1 cellular context compared by ENCODE assay signal in the genomic region with DNA sequence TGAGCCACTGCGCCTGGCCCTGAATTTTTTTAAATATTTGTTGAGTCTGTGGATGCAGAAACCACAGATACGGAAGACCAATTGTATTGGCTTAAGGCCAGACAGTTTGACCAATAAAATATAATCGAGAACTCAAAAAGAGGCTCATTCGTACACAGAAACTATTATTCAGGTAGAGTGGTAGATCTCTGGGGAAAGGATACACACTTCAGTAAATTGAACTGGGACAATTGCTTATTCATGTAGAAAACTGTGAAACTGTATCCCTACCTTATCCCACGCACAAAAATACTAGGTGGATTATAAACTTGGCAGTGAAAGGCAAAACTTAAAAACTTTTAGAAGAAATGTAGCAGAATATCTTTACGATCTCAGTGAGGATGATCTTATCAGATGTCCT.
TF ChIP-seq lines count a peak whose summit lies in the region.

No MANE protein-coding gene starts in this region.

TF ChIP-seq in HEK293, 187 proteins besides CTCF, POLR2A, EP300 and RAD21 (continued from another document and continues in another):
- TF ChIP-seq, protein P1, sequence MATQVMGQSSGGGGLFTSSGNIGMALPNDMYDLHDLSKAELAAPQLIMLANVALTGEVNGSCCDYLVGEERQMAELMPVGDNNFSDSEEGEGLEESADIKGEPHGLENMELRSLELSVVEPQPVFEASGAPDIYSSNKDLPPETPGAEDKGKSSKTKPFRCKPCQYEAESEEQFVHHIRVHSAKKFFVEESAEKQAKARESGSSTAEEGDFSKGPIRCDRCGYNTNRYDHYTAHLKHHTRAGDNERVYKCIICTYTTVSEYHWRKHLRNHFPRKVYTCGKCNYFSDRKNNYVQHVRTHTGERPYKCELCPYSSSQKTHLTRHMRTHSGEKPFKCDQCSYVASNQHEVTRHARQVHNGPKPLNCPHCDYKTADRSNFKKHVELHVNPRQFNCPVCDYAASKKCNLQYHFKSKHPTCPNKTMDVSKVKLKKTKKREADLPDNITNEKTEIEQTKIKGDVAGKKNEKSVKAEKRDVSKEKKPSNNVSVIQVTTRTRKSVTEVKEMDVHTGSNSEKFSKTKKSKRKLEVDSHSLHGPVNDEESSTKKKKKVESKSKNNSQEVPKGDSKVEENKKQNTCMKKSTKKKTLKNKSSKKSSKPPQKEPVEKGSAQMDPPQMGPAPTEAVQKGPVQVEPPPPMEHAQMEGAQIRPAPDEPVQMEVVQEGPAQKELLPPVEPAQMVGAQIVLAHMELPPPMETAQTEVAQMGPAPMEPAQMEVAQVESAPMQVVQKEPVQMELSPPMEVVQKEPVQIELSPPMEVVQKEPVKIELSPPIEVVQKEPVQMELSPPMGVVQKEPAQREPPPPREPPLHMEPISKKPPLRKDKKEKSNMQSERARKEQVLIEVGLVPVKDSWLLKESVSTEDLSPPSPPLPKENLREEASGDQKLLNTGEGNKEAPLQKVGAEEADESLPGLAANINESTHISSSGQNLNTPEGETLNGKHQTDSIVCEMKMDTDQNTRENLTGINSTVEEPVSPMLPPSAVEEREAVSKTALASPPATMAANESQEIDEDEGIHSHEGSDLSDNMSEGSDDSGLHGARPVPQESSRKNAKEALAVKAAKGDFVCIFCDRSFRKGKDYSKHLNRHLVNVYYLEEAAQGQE (tag by site-specific recombination; IDR thresholded peaks at IDR 0.05) = no peak
- TF ChIP-seq SETDB1 (IDR thresholded peaks at IDR 0.05; ENCODE audit: insufficient read length, low read length) = no peak
- TF ChIP-seq, protein P2, sequence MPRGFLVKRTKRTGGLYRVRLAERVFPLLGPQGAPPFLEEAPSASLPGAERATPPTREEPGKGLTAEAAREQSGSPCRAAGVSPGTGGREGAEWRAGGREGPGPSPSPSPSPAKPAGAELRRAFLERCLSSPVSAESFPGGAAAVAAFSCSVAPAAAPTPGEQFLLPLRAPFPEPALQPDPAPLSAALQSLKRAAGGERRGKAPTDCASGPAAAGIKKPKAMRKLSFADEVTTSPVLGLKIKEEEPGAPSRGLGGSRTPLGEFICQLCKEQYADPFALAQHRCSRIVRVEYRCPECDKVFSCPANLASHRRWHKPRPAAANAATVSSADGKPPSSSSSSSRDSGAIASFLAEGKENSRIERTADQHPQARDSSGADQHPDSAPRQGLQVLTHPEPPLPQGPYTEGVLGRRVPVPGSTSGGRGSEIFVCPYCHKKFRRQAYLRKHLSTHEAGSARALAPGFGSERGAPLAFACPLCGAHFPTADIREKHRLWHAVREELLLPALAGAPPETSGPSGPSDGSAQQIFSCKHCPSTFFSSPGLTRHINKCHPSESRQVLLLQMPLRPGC (tag by site-specific recombination; IDR thresholded peaks at IDR 0.05) = no peak
- no peak for TF ChIP-seq ZNF777 (tag by site-specific recombination; IDR thresholded peaks at IDR 0.05; ENCODE audit: borderline replicate concordance)
- no peak for TF ChIP-seq ZNF530 (tag by site-specific recombination; IDR thresholded peaks at IDR 0.05; ENCODE audit: low read depth)
- no peak for TF ChIP-seq IKZF3 (tag by site-specific recombination; IDR thresholded peaks at IDR 0.05)
- no peak for TF ChIP-seq ZNF626 (tag by site-specific recombination; IDR thresholded peaks at IDR 0.05)
- no peak for TF ChIP-seq YY2 (tag by site-specific recombination; IDR thresholded peaks at IDR 0.05)
- TF ChIP-seq, protein P3, sequence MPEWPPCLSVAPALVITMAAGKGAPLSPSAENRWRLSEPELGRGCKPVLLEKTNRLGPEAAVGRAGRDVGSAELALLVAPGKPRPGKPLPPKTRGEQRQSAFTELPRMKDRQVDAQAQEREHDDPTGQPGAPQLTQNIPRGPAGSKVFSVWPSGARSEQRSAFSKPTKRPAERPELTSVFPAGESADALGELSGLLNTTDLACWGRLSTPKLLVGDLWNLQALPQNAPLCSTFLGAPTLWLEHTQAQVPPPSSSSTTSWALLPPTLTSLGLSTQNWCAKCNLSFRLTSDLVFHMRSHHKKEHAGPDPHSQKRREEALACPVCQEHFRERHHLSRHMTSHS (tag by site-specific recombination; IDR thresholded peaks at IDR 0.05) = no peak
- TF ChIP-seq ZNF610 (tag by site-specific recombination; IDR thresholded peaks at IDR 0.05; ENCODE audit: borderline replicate concordance) = no peak
- peak; percentile 92 for TF ChIP-seq ZNF843 (tag by site-specific recombination; IDR thresholded peaks at IDR 0.05)
- no peak for TF ChIP-seq GFI1B (tag by site-specific recombination; IDR thresholded peaks at IDR 0.05)
- no peak for TF ChIP-seq ZNF623 (tag by site-specific recombination; IDR thresholded peaks at IDR 0.05)
- TF ChIP-seq, protein P4, sequence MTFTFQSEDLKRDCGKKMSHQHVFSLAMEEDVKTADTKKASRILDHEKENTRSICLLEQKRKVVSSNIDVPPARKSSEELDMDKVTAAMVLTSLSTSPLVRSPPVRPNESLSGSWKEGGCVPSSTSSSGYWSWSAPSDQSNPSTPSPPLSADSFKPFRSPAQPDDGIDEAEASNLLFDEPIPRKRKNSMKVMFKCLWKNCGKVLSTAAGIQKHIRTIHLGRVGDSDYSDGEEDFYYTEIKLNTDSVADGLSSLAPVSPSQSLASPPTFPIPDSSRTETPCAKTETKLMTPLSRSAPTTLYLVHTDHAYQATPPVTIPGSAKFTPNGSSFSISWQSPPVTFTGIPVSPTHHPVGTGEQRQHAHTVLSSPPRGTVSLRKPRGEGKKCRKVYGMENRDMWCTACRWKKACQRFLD (tag by site-specific recombination; IDR thresholded peaks at IDR 0.05) = no peak
- no peak for TF ChIP-seq ZNF23 (tag by site-specific recombination; IDR thresholded peaks at IDR 0.05; ENCODE audit: borderline replicate concordance)
- TF ChIP-seq ZNF114 (tag by site-specific recombination; IDR thresholded peaks at IDR 0.05) = no peak
- TF ChIP-seq, protein P5, sequence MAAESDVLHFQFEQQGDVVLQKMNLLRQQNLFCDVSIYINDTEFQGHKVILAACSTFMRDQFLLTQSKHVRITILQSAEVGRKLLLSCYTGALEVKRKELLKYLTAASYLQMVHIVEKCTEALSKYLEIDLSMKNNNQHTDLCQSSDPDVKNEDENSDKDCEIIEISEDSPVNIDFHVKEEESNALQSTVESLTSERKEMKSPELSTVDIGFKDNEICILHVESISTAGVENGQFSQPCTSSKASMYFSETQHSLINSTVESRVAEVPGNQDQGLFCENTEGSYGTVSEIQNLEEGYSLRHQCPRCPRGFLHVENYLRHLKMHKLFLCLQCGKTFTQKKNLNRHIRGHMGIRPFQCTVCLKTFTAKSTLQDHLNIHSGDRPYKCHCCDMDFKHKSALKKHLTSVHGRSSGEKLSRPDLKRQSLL (tag by site-specific recombination; IDR thresholded peaks at IDR 0.05) = no peak
- TF ChIP-seq ZNF792 (tag by site-specific recombination; IDR thresholded peaks at IDR 0.05) = no peak
- no peak for TF ChIP-seq KLF9 (tag by site-specific recombination; IDR thresholded peaks at IDR 0.05; ENCODE audit: low read depth)
- no peak for TF ChIP-seq GLIS2 (tag by site-specific recombination; IDR thresholded peaks at IDR 0.05)
- TF ChIP-seq ZNF184 (tag by site-specific recombination; IDR thresholded peaks at IDR 0.05) = peak; percentile 10; the same call in 1 of the 2 replicates
- no peak for TF ChIP-seq KLF16 (tag by site-specific recombination; IDR thresholded peaks at IDR 0.05)
- TF ChIP-seq ZEB2 (tag by site-specific recombination; IDR thresholded peaks at IDR 0.05) = no peak
- TF ChIP-seq, protein P6, sequence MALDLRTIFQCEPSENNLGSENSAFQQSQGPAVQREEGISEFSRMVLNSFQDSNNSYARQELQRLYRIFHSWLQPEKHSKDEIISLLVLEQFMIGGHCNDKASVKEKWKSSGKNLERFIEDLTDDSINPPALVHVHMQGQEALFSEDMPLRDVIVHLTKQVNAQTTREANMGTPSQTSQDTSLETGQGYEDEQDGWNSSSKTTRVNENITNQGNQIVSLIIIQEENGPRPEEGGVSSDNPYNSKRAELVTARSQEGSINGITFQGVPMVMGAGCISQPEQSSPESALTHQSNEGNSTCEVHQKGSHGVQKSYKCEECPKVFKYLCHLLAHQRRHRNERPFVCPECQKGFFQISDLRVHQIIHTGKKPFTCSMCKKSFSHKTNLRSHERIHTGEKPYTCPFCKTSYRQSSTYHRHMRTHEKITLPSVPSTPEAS (tag by site-specific recombination; IDR thresholded peaks at IDR 0.05) = no peak
- TF ChIP-seq ZNF664 (tag by site-specific recombination; IDR thresholded peaks at IDR 0.05) = no peak
- TF ChIP-seq ZNF548 (tag by site-specific recombination; IDR thresholded peaks at IDR 0.05) = no peak
- no peak for TF ChIP-seq ZNF394 (tag by site-specific recombination; IDR thresholded peaks at IDR 0.05; ENCODE audit: borderline replicate concordance)
- TF ChIP-seq, protein P7, sequence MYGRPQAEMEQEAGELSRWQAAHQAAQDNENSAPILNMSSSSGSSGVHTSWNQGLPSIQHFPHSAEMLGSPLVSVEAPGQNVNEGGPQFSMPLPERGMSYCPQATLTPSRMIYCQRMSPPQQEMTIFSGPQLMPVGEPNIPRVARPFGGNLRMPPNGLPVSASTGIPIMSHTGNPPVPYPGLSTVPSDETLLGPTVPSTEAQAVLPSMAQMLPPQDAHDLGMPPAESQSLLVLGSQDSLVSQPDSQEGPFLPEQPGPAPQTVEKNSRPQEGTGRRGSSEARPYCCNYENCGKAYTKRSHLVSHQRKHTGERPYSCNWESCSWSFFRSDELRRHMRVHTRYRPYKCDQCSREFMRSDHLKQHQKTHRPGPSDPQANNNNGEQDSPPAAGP (tag by site-specific recombination; IDR thresholded peaks at IDR 0.05) = no peak
- TF ChIP-seq ZNF335 (tag by site-specific recombination; conservative IDR thresholded peaks at IDR 0.05) = no peak
- TF ChIP-seq, protein P8, sequence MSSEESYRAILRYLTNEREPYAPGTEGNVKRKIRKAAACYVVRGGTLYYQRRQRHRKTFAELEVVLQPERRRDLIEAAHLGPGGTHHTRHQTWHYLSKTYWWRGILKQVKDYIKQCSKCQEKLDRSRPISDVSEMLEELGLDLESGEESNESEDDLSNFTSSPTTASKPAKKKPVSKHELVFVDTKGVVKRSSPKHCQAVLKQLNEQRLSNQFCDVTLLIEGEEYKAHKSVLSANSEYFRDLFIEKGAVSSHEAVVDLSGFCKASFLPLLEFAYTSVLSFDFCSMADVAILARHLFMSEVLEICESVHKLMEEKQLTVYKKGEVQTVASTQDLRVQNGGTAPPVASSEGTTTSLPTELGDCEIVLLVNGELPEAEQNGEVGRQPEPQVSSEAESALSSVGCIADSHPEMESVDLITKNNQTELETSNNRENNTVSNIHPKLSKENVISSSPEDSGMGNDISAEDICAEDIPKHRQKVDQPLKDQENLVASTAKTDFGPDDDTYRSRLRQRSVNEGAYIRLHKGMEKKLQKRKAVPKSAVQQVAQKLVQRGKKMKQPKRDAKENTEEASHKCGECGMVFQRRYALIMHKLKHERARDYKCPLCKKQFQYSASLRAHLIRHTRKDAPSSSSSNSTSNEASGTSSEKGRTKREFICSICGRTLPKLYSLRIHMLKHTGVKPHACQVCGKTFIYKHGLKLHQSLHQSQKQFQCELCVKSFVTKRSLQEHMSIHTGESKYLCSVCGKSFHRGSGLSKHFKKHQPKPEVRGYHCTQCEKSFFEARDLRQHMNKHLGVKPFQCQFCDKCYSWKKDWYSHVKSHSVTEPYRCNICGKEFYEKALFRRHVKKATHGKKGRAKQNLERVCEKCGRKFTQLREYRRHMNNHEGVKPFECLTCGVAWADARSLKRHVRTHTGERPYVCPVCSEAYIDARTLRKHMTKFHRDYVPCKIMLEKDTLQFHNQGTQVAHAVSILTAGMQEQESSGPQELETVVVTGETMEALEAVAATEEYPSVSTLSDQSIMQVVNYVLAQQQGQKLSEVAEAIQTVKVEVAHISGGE (tag by site-specific recombination; conservative IDR thresholded peaks at IDR 0.05; ENCODE audit: low read depth) = no peak
- TF ChIP-seq ZNF48 (tag by site-specific recombination; IDR thresholded peaks at IDR 0.05) = no peak
- TF ChIP-seq ZNF529 (tag by site-specific recombination; IDR thresholded peaks at IDR 0.05; ENCODE audit: insufficient replicate concordance) = no peak
- TF ChIP-seq, protein P9, sequence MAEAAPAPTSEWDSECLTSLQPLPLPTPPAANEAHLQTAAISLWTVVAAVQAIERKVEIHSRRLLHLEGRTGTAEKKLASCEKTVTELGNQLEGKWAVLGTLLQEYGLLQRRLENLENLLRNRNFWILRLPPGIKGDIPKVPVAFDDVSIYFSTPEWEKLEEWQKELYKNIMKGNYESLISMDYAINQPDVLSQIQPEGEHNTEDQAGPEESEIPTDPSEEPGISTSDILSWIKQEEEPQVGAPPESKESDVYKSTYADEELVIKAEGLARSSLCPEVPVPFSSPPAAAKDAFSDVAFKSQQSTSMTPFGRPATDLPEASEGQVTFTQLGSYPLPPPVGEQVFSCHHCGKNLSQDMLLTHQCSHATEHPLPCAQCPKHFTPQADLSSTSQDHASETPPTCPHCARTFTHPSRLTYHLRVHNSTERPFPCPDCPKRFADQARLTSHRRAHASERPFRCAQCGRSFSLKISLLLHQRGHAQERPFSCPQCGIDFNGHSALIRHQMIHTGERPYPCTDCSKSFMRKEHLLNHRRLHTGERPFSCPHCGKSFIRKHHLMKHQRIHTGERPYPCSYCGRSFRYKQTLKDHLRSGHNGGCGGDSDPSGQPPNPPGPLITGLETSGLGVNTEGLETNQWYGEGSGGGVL (tag by site-specific recombination; IDR thresholded peaks at IDR 0.05) = no peak
- no peak for TF ChIP-seq EGR2 (tag by site-specific recombination; IDR thresholded peaks at IDR 0.05; ENCODE audit: low read depth)
- no peak for TF ChIP-seq ZNF221 (tag by site-specific recombination; IDR thresholded peaks at IDR 0.05; ENCODE audit: borderline replicate concordance)
- TF ChIP-seq ZBTB7A (tag by site-specific recombination; IDR thresholded peaks at IDR 0.05; ENCODE audit: low read depth) = no peak
- TF ChIP-seq ZNF175 (tag by site-specific recombination; IDR thresholded peaks at IDR 0.05) = no peak
- no peak for TF ChIP-seq ZNF596 (tag by site-specific recombination; IDR thresholded peaks at IDR 0.05)
- no peak for TF ChIP-seq ZNF138 (tag by site-specific recombination; IDR thresholded peaks at IDR 0.05; ENCODE audit: borderline replicate concordance)
- no peak for TF ChIP-seq ZNF37A (tag by site-specific recombination; IDR thresholded peaks at IDR 0.05)
- no peak for TF ChIP-seq HOXC10 (CRISPR knock-in tag; IDR thresholded peaks at IDR 0.05)
- TF ChIP-seq, protein P10, sequence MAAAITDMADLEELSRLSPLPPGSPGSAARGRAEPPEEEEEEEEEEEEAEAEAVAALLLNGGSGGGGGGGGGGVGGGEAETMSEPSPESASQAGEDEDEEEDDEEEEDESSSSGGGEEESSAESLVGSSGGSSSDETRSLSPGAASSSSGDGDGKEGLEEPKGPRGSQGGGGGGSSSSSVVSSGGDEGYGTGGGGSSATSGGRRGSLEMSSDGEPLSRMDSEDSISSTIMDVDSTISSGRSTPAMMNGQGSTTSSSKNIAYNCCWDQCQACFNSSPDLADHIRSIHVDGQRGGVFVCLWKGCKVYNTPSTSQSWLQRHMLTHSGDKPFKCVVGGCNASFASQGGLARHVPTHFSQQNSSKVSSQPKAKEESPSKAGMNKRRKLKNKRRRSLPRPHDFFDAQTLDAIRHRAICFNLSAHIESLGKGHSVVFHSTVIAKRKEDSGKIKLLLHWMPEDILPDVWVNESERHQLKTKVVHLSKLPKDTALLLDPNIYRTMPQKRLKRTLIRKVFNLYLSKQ (tag by site-specific recombination; IDR thresholded peaks at IDR 0.05; ENCODE audit: borderline replicate concordance) = no peak
- TF ChIP-seq ZNF19 (tag by site-specific recombination; IDR thresholded peaks at IDR 0.05; ENCODE audit: low read depth) = no peak
